In the genomic region with DNA sequence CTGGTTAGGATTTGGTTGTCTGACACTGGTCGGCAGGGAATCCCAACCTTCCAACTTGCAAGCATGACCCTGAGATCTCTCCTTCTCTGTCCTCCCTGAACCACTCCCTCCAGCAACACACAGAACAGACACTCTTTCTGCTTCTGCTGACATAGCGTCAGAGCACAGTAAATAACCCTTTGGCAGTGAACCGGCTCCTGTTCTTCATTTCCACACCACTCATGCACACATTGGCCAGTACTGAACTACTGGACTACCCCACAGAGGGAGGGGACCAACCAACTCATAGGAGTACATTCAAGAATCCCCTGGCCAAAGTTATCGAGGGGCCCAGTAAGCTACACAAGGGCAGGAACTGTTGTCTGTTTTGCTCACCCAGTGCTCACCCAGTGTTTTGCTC, we compare ENCODE assay signal across 21 cellular contexts.
"Had no signal": no experiment of that assay in that cellular context is flagged by ENCODE, and none has a peak within 500 bp of the region (broad histone marks: within the 10 kb centered on the region; RNA-seq: fewer than 3 reads in every experiment).

No MANE protein-coding gene starts in this region.

- H3K9me3 ChIP-seq: colonic mucosa, esophagus squamous epithelium, gastrocnemius medialis, heart left ventricle, left lung, lower lobe of right lung had no signal

- H3K4me3 ChIP-seq: colonic mucosa, esophagus squamous epithelium, gastrocnemius medialis, heart left ventricle, left lung, lower lobe of right lung had no signal

- H3K36me3 ChIP-seq: colonic mucosa, esophagus squamous epithelium, gastrocnemius medialis, heart left ventricle, left lung, lower lobe of right lung had no signal

- H3K27me3 ChIP-seq: colonic mucosa, esophagus squamous epithelium, gastrocnemius medialis, heart left ventricle, left lung had no signal

- H3K27ac Mint-ChIP-seq: dendritic cell treated with granulocyte-macrophage colony-stimulating factor and Interleukin-4, amounts not matched to agents 40 ng/mL and 50 ng/mL, for 4 days; effector memory CD8-positive, alpha-beta T cell had no signal

- H3K27me3 Mint-ChIP-seq: dendritic cell treated with granulocyte-macrophage colony-stimulating factor and Interleukin-4, amounts not matched to agents 40 ng/mL and 50 ng/mL, for 4 days had no signal

- DNase-seq: colonic mucosa; cortex of kidney; effector CD8-positive, alpha-beta T cell; effector memory CD8-positive, alpha-beta T cell; endodermal cell; erythroblast; esophagus squamous epithelium; foreskin fibroblast; foreskin melanocyte; gastrocnemius medialis; heart left ventricle; hippocampal formation; left cardiac atrium; left lung; left ventricle myocardium superior; lower lobe of right lung; mesendoderm; midbrain had no signal

- ATAC-seq: effector memory CD8-positive, alpha-beta T cell; esophagus mucosa; gastrocnemius medialis; heart left ventricle; left cardiac atrium; left lung; left ventricle myocardium superior; lower lobe of right lung had no signal

- H3K4me1 ChIP-seq: colonic mucosa, gastrocnemius medialis, left lung, lower lobe of right lung had no signal

- H3K9me3 Mint-ChIP-seq: dendritic cell treated with granulocyte-macrophage colony-stimulating factor and Interleukin-4, amounts not matched to agents 40 ng/mL and 50 ng/mL, for 4 days; effector memory CD8-positive, alpha-beta T cell; endodermal cell had no signal

- H3K27ac ChIP-seq: colonic mucosa, epithelial cell of prostate, esophagus squamous epithelium, gastrocnemius medialis, heart left ventricle, left lung, lower lobe of right lung had no signal

- H3K4me3 Mint-ChIP-seq: dendritic cell treated with granulocyte-macrophage colony-stimulating factor and Interleukin-4, amounts not matched to agents 40 ng/mL and 50 ng/mL, for 4 days; effector memory CD8-positive, alpha-beta T cell; endodermal cell had no signal
